10 cellular contexts compared by ENCODE assay signal in the genomic region with DNA sequence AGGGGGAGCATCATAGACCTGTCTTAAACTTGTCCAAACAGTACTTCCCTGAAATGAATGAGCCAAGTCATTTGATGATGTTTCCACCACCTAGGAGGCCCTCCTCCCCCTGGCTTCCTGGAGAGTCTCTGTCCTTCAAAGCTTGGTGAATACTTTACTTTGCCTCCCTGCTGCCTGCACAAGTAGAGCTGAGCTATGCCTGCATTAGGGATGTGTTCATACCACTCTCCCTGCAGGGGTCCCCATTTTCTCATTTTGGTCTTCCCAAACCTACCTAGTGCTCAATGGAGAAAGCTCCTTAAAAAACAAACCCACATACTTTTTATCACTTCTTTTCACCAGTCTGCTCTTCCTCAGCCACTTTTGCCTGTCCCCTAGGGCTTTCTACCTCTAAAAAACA. TPM values are rescaled to one million over a fixed set of nuclear protein-coding genes. Genes with fewer than 3 reads are reported as not detected.
DNase-seq lines count a peak whose midpoint lies in the region; ATAC-seq and TF ChIP-seq lines count a peak whose summit lies in the region.
"Had no signal": no experiment of that assay in that cellular context is flagged by ENCODE, and none has a peak within 500 bp of the region (broad histone marks: within the 10 kb centered on the region; RNA-seq: fewer than 3 reads in every experiment).

No MANE protein-coding gene starts in this region.

- peaks cover 5% of the 10 kb centered on the region for H3K36me3 Mint-ChIP-seq in Calu3 (ENCODE audit: insufficient read depth, unreplicated experiment)

- no peaks in the 10 kb centered on the region for H3K4me1 Mint-ChIP-seq in Calu3 (ENCODE audit: low read depth, unreplicated experiment)

- H3K9me3 Mint-ChIP-seq in Calu3 (ENCODE audit: low read depth, unreplicated experiment), result no peaks in the 10 kb centered on the region

- TF ChIP-seq POLR2A in GM18505 (IDR thresholded peaks at IDR 0.05; ENCODE audit: borderline replicate concordance, extremely low read depth, insufficient read depth, insufficient read length), result no peak

- TF ChIP-seq CTCF in Calu3 (IDR thresholded peaks at IDR 0.05; ENCODE audit: unreplicated experiment), result no peak
- TF ChIP-seq CTCF in HFF-Myc (IDR thresholded peaks at IDR 0.05; ENCODE audit: low read depth, low read length, missing control alignments), result peak; percentile 14

- H3K4me3 ChIP-seq in HFF-Myc (replicated peaks; ENCODE audit: low read depth, low read length), result no peak overlapping the region

- peak; percentile 31 for DNase-seq in Calu3
- DNase-seq in HFF-Myc (ENCODE audit: extremely low read depth, low read depth), result no peak
- peak; percentile 24 for DNase-seq in amniotic epithelial cell (ENCODE audit: low read depth)
- peak; percentile 60 for DNase-seq in left kidney (ENCODE audit: low read depth, low spot score)
- no peak for DNase-seq in NCI-H2196 (lab: John Stamatoyannopoulos, UW; ENCODE audit: unreplicated experiment)
- no peak for DNase-seq in inferior parietal cortex (ENCODE audit: extremely low spot score)
- DNase-seq: activated effector memory CD4-positive, alpha-beta T cell treated with anti-CD3 and anti-CD28 coated beads, Interleukin-2, amount 50 U/mL, for 16 hours; RPMI8226 had no signal

- ATAC-seq in GM18505 (IDR thresholded peaks at IDR 0.05; ENCODE audit: unreplicated experiment), result no peak
- ATAC-seq in HG03565 (IDR thresholded peaks at IDR 0.05; ENCODE audit: unreplicated experiment), result no peak

- no TSS peak for BruUV-seq in Calu3 (replicated peaks; lab: Mats Ljungman, UMichigan)

- CTCF ChIA-PET in Calu3 (lab: Charles Lee), result interaction anchor here (1.0 to 3.0 kb wide), 4 partner anchors 16 to 128 kb away, joined by 3 to 52 read pairs (median 6); no protein-coding TSS in a partner anchor

- H3K4me3 Mint-ChIP-seq in Calu3 (ENCODE audit: low read depth, unreplicated experiment), result no peak overlapping the region

- H3K27ac Mint-ChIP-seq in Calu3 (ENCODE audit: unreplicated experiment), result no peak overlapping the region

- intact Hi-C loops in Calu3 (cut with micrococcal nuclease; ENCODE audit: unreplicated experiment), result loop anchor here (1.0 kb wide), 1 partner anchor 65 kb away; no protein-coding TSS in a partner anchor

- H3K27me3 Mint-ChIP-seq in Calu3 (ENCODE audit: unreplicated experiment), result no peaks in the 10 kb centered on the region

RNA-seq across cellular contexts. Expression of a gene that starts 7.7 kb away (rescaled TPM):
- total RNA-seq in Calu3 (2022), result 3.3 and 3.4 TPM in 2 replicates

RNA-seq across cellular contexts. Expression of a gene that starts 17.6 kb away (rescaled TPM):
- 17.5 and 18.9 TPM in 2 replicates for total RNA-seq in Calu3 (2022)

RNA-seq across cellular contexts. Expression of a gene that starts 22.1 kb away (rescaled TPM):
- total RNA-seq in Calu3 (2022), result 40.4 and 48.5 TPM in 2 replicates

RNA-seq across cellular contexts. Expression of a gene that starts 58.2 kb away (rescaled TPM):
- 0.78 and 0.88 TPM in 2 replicates for total RNA-seq in Calu3 (2022)

Comparison
In these comparisons a context has a peak if more than half of its experiments do, and no peak if none do; other contexts are left out.
1. DNase-seq: peak in Calu3 (single experiment), amniotic epithelial cell (single experiment) and left kidney (single experiment); none in HFF-Myc (single experiment), NCI-H2196 (single experiment) and inferior parietal cortex (single experiment).